ENCODE assay signal across 33 cellular contexts in the genomic region with DNA sequence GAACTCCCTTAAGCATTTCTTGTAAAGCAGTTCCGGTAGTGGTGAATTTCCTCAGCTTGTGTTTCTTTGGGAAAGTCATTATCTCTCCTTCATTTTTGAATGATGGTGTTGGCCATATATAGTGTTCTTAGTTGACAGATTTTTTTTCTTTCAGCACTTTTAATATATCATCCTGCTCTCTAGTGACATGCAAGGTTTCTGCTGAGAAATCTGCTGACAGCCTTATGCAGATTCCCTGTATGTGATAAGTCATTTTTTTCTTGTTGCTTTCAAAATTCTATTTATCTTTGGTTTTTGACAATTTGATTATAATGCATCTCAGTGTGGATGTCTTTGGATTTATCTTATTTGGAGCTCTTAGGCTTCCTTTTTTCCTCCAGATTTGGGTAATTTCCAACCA.
"Had no signal": no experiment of that assay in that cellular context is flagged by ENCODE, and none has a peak within 500 bp of the region (broad histone marks: within the 10 kb centered on the region; RNA-seq: fewer than 3 reads in every experiment).

No MANE protein-coding gene starts in this region.

- FAIRE-seq: bronchial epithelial cell, colon, TTC549 had no signal

- H3K27ac ChIP-seq: ascending aorta, cardiac muscle cell, WERI-Rb-1 had no signal

- ATAC-seq: activated CD4-positive, alpha-beta T cell treated with anti-CD3 and anti-CD28 coated beads for 36 hours; activated CD4-positive, CD25-positive, alpha-beta regulatory T cell treated with anti-CD3 and anti-CD28 coated beads, Interleukin-2, amount 50 U/mL, for 24 hours; activated CD8-positive, alpha-beta memory T cell treated with anti-CD3 and anti-CD28 coated beads, Interleukin-2, amount 10 ng/mL, durations not matched to agents 7 days and 5 days; activated CD8-positive, alpha-beta T cell treated with anti-CD3 and anti-CD28 coated beads, Interleukin-2, amount 10 ng/mL, durations not matched to agents 7 days and 5 days; activated naive CD8-positive, alpha-beta T cell treated with anti-CD3 and anti-CD28 coated beads, Interleukin-2, amount 50 U/mL, for 24 hours; WTC11 had no signal

- DNase-seq: activated CD4-positive, alpha-beta memory T cell treated with anti-CD3 and anti-CD28 coated beads, Interleukin-2, amount 10 ng/mL, durations not matched to agents 7 days and 5 days; activated CD4-positive, alpha-beta T cell treated with anti-CD3 and anti-CD28 coated beads for 1 hour; activated CD4-positive, alpha-beta T cell treated with anti-CD3 and anti-CD28 coated beads for 36 hours; activated CD4-positive, alpha-beta T cell treated with anti-CD3 and anti-CD28 coated beads for 48 hours; activated CD4-positive, alpha-beta T cell treated with anti-CD3 and anti-CD28 coated beads, Interleukin-2, amount 10 ng/mL, durations not matched to agents 7 days and 5 days; activated CD4-positive, alpha-beta T cell treated with anti-CD3 and anti-CD28 coated beads, Interleukin-2, amount 50 U/mL, for 48 hours; activated CD4-positive, CD25-positive, alpha-beta regulatory T cell; activated CD8-positive, alpha-beta memory T cell treated with anti-CD3 and anti-CD28 coated beads for 24 hours; activated CD8-positive, alpha-beta memory T cell treated with anti-CD3 and anti-CD28 coated beads, Interleukin-2, amount 10 ng/mL, durations not matched to agents 7 days and 5 days; activated CD8-positive, alpha-beta memory T cell treated with anti-CD3 and anti-CD28 coated beads, Interleukin-2, amount 50 U/mL, for 48 hours; activated CD8-positive, alpha-beta T cell treated with anti-CD3 and anti-CD28 coated beads, Interleukin-2, amount 10 ng/mL, durations not matched to agents 7 days and 5 days; activated effector memory CD4-positive, alpha-beta T cell treated with Interleukin-2 at 50 U/mL for 16 hours; activated gamma-delta T cell; activated naive CD4-positive, alpha-beta T cell treated with anti-CD3 and anti-CD28 coated beads, Interleukin-2, amount 10 ng/mL, durations not matched to agents 7 days and 5 days; activated naive CD4-positive, alpha-beta T cell treated with Interleukin-2 at 50 U/mL for 16 hours; activated naive CD8-positive, alpha-beta T cell treated with anti-CD3 and anti-CD28 coated beads, Interleukin-2, amount 10 ng/mL, durations not matched to agents 7 days and 5 days; activated naive CD8-positive, alpha-beta T cell treated with anti-CD3 and anti-CD28 coated beads, Interleukin-2, amount 50 U/mL, for 24 hours; activated T-cell treated with anti-CD3 and anti-CD28 coated beads, Interleukin-2, amount 50 U/mL, for 24 hours; activated T-cell treated with anti-CD3 and anti-CD28 coated beads, Interleukin-2, amount 50 U/mL, for 48 hours; amygdala; anterior cingulate cortex; caudate nucleus; cerebellar nuclear complex; T-helper 2 cell; T-helper 9 cell; WERI-Rb-1 had no signal

- H3K36me3 ChIP-seq: ascending aorta, cardiac muscle cell, WERI-Rb-1 had no signal

- H3K27me3 ChIP-seq: ascending aorta, cardiac muscle cell had no signal

- H3K4me1 ChIP-seq: ascending aorta had no signal

- H3K4me3 ChIP-seq: ascending aorta, cardiac muscle cell had no signal
